1 cellular context compared by ENCODE assay signal in genomic region chr1:69157046-69157756, GRCh38.
TF ChIP-seq lines count a peak whose summit lies in the region.

No MANE protein-coding gene starts in this region.

TF ChIP-seq in HCT116, 20 proteins besides CTCF, POLR2A, EP300 and RAD21 (continued from another document):
- TF ChIP-seq ZBTB33 (IDR thresholded peaks at IDR 0.05; ENCODE audit: extremely low read depth, insufficient replicate concordance, low read length) (no peak), SRF (IDR thresholded peaks at IDR 0.05; ENCODE audit: low read depth) (no peak), TCF7L2 (IDR thresholded peaks at IDR 0.05; ENCODE audit: borderline replicate concordance, extremely low read depth, insufficient read depth, insufficient read length) (no peak), CEBPB (IDR thresholded peaks at IDR 0.05; ENCODE audit: low read depth) (no peak), EGR1 (IDR thresholded peaks at IDR 0.05; ENCODE audit: low read depth) (no peak)
